Comparison of ENCODE assay signal across 20 cellular contexts in genomic region chr7:79118143-79118542, GRCh38.
"Had no signal": no experiment of that assay in that cellular context is flagged by ENCODE, and none has a peak within 500 bp of the region (broad histone marks: within the 10 kb centered on the region; RNA-seq: fewer than 3 reads in every experiment).

No MANE protein-coding gene starts in this region.

- H3K27me3 ChIP-seq: cardiac muscle cell had no signal

- DNase-seq: activated CD4-positive, alpha-beta T cell treated with anti-CD3 and anti-CD28 coated beads for 48 hours; activated CD4-positive, alpha-beta T cell treated with anti-CD3 and anti-CD28 coated beads, Interleukin-2, amount 50 U/mL, for 48 hours; activated CD4-positive, CD25-positive, alpha-beta regulatory T cell treated with anti-CD3 and anti-CD28 coated beads, Interleukin-2, amount 50 U/mL, for 72 hours; activated effector memory CD4-positive, alpha-beta T cell treated with anti-CD3 and anti-CD28 coated beads, Interleukin-2, amount 50 U/mL, for 16 hours; activated naive CD4-positive, alpha-beta T cell treated with Interleukin-2 at 50 U/mL for 16 hours; activated T-cell treated with anti-CD3 and anti-CD28 coated beads, Interleukin-2, amount 50 U/mL, for 4 hours; amygdala; NCI-H1092; NCI-H1417; NCI-H2029; NCI-H2107; NCI-H2171 treated with DMSO at 0.1 percent for 48 hours; NCI-H226; NCI-H526 treated with DMSO at 0.1 percent for 48 hours; NCI-H82; SHP77 treated with DMSO at 0.1 percent for 48 hours had no signal

- H3K27ac ChIP-seq: cardiac muscle cell had no signal

- ATAC-seq: activated T-cell treated with anti-CD3 and anti-CD28 coated beads, Interleukin-2, amount 50 U/mL, for 4 hours; WTC11 had no signal

- H3K36me3 ChIP-seq: cardiac muscle cell had no signal

- FAIRE-seq: astrocyte, RCC 7860 had no signal

- H3K4me3 ChIP-seq: cardiac muscle cell had no signal
